ENCODE assay signal across 21 cellular contexts in the genomic region with DNA sequence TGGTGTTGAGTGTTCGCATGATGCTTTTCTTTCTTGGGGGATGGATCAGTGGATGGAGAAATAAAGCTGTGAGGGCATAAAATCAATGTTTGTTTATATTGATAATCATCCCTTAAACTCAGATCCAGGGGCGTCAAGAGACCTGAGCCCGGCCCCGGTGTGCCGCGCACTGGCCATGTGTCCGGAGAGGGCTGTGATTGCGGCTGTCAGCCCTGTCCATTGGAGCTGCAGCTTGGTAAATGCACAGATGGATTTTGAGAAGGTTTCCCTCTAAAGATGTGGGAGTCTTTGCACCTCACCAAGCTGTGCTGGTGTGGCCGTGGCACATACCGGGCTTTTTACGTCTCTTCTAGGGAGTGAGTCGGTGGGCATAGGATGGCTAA. TPM values are rescaled to one million over a fixed set of nuclear protein-coding genes. Genes with fewer than 3 reads are reported as not detected.
DNase-seq lines count a peak whose midpoint lies in the region; ATAC-seq and TF ChIP-seq lines count a peak whose summit lies in the region.
"Had no signal": no experiment of that assay in that cellular context is flagged by ENCODE, and none has a peak within 500 bp of the region (broad histone marks: within the 10 kb centered on the region; RNA-seq: fewer than 3 reads in every experiment).

No MANE protein-coding gene starts in this region.

- TF ChIP-seq CTCF in GM12865 (IDR thresholded peaks at IDR 0.05; ENCODE audit: insufficient read depth, low read depth, low read length, missing control alignments), result no peak
- no peak for TF ChIP-seq CTCF in brain (conservative IDR thresholded peaks at IDR 0.05)

- H3K36me3 Mint-ChIP-seq in activated T-cell treated with anti-CD3 and anti-CD28 coated beads, Interleukin-2, amount 50 U/mL, for 72 hours (ENCODE audit: insufficient read depth in 2 of 2), result peaks cover 0 to 3% of the 10 kb centered on the region in 2 donors
- peaks cover 18% of the 10 kb centered on the region for H3K36me3 Mint-ChIP-seq in brain
- H3K36me3 Mint-ChIP-seq: CD4-positive, CD25-positive, alpha-beta regulatory T cell had no signal

- ATAC-seq in activated T-cell treated with anti-CD3 and anti-CD28 coated beads, Interleukin-2, amount 50 U/mL, for 72 hours (replicated peaks in 1 of 2), result no peak

- H3K27ac Mint-ChIP-seq in activated T-cell treated with anti-CD3 and anti-CD28 coated beads, Interleukin-2, amount 50 U/mL, for 72 hours, result no peak overlapping the region
- H3K27ac Mint-ChIP-seq in brain, result peak overlapping the region in 3 of 5 experiments; percentile 43 to 78 (median 60)
- H3K27ac Mint-ChIP-seq: activated B cell treated with CpG ODN at 0.5 μM for 24 hours had no signal

- H3K4me3 ChIP-seq in GM12865 (ENCODE audit: low read depth, low read length), result peak overlapping the region; percentile 35
- H3K4me3 ChIP-seq: smooth muscle cell had no signal

- peak overlapping the region; percentile 31 to 47 for H3K4me3 Mint-ChIP-seq in activated T-cell treated with anti-CD3 and anti-CD28 coated beads, Interleukin-2, amount 50 U/mL, for 72 hours
- no peak overlapping the region for H3K4me3 Mint-ChIP-seq in brain
- H3K4me3 Mint-ChIP-seq: activated B cell treated with CpG ODN at 0.5 μM for 24 hours had no signal

- no peak for DNase-seq in activated T-cell treated with anti-CD3 and anti-CD28 coated beads, Interleukin-2, amount 50 U/mL, for 72 hours
- no peak for DNase-seq in activated T-cell treated with anti-CD3 and anti-CD28 coated beads, Interleukin-2, amount 50 U/mL, for 1 hour
- DNase-seq in GM12865 (ENCODE audit: low read depth), result no peak
- peak; percentile 23 for DNase-seq in posterior vena cava (ENCODE audit: low spot score)
- no peak for DNase-seq in hypothalamus (lab: John Stamatoyannopoulos, UW)
- DNase-seq in activated CD4-positive, CD25-positive, alpha-beta regulatory T cell (lab: John Stamatoyannopoulos, UW), result no peak
- DNase-seq in GM19238 (ENCODE audit: insufficient read length, low spot score), result no peak
- DNase-seq: ACHN; activated B cell treated with CpG ODN at 0.5 μM for 24 hours; activated CD8-positive, alpha-beta memory T cell treated with anti-CD3 and anti-CD28 coated beads, Interleukin-2, amount 50 U/mL, for 48 hours; CD4-positive, CD25-positive, alpha-beta regulatory T cell; cortex of kidney; DMS79 treated with DMSO at 0.1 percent for 48 hours; mesendoderm; NCI-H1694 treated with DMSO at 0.1 percent for 48 hours; NCI-H748 treated with DMSO at 0.1 percent for 48 hours; stimulated activated CD4-positive, alpha-beta T cell treated with anti-CD3 and anti-CD28 coated beads, Interleukin-4, amount 100 ng/mL, for 24 hours; T-helper 9 cell had no signal

- intact Hi-C loops in posterior vena cava (cut with DNase I), result no loop called here

- H3K27me3 Mint-ChIP-seq in activated T-cell treated with anti-CD3 and anti-CD28 coated beads, Interleukin-2, amount 50 U/mL, for 72 hours (ENCODE audit: low read depth), result no peaks in the 10 kb centered on the region
- no peaks in the 10 kb centered on the region for H3K27me3 Mint-ChIP-seq in brain
- H3K27me3 Mint-ChIP-seq: activated B cell treated with CpG ODN at 0.5 μM for 24 hours had no signal

- H3K4me1 Mint-ChIP-seq in activated T-cell treated with anti-CD3 and anti-CD28 coated beads, Interleukin-2, amount 50 U/mL, for 72 hours (ENCODE audit: low read depth), result peaks cover 80% of the 10 kb centered on the region
- peaks cover 74% of the 10 kb centered on the region for H3K4me1 Mint-ChIP-seq in brain

- H3K9me3 Mint-ChIP-seq in activated T-cell treated with anti-CD3 and anti-CD28 coated beads, Interleukin-2, amount 50 U/mL, for 72 hours, result no peaks in the 10 kb centered on the region
- peaks cover 0 to 7% (median 3%) of the 10 kb centered on the region in 5 experiments for H3K9me3 Mint-ChIP-seq in brain
- H3K9me3 Mint-ChIP-seq: activated B cell treated with CpG ODN at 0.5 μM for 24 hours; CD4-positive, CD25-positive, alpha-beta regulatory T cell had no signal

RNA-seq across cellular contexts. Expression of a gene that starts 21.6 kb away (rescaled TPM):
- total RNA-seq in activated T-cell treated with anti-CD3 and anti-CD28 coated beads, Interleukin-2, amount 50 U/mL, for 72 hours, result not detected
- 0.31 TPM for polyA plus RNA-seq in brain (ENCODE audit: insufficient read depth, low read depth, low replicate concordance)
- total RNA-seq in posterior vena cava, result not detected
- total RNA-seq: activated B cell treated with CpG ODN at 0.5 μM for 24 hours; CD4-positive, CD25-positive, alpha-beta regulatory T cell; fibroblast of villous mesenchyme had no signal

Comparison
In these comparisons a context has a peak if more than half of its experiments do, and no peak if none do; other contexts are left out.
1. H3K4me3 Mint-ChIP-seq: peak in activated T-cell treated with anti-CD3 and anti-CD28 coated beads, Interleukin-2, amount 50 U/mL, for 72 hours (2 of 2); none in brain (0 of 5).